In the genomic region with DNA sequence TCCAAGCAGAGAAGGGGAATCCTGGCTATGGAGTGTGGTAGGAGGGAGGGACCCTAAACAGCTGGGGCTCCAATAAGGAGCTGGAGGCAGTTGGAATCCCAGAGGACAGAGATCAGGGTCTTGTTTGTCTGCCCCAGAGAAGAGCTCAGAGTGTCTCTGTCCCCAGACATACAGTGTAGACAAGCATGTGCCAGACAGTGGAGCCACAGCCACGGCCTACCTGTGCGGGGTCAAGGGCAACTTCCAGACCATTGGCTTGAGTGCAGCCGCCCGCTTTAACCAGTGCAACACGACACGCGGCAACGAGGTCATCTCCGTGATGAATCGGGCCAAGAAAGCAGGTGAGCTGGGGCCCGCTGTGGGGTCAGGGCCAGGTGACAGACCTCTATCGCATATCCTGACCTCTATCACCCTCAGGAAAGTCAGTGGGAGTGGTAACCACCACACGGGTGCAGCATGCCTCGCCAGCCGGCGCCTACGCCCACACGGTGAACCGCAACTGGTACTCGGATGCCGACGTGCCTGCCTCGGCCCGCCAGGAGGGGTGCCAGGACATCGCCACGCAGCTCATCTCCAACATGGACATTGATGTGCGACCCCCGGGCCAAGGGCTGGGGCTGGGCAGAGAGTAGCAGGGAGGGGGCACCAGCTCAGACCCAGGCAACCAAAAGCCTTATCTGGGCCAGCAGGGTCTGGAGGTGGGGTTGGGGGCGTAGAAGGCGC, we compare ENCODE assay signal across 15 cellular contexts. TPM values are rescaled to one million over a fixed set of nuclear protein-coding genes. Genes with fewer than 3 reads are reported as not detected.
"Had no signal": no experiment of that assay in that cellular context is flagged by ENCODE, and none has a peak within 500 bp of the region (broad histone marks: within the 10 kb centered on the region; RNA-seq: fewer than 3 reads in every experiment).

No MANE protein-coding gene starts in this region.

RNA-seq across cellular contexts. Expression of a gene that starts 0.9 kb away (rescaled TPM):
- total RNA-seq: activated CD4-positive, alpha-beta memory T cell treated with anti-CD3 and anti-CD28 coated beads for 36 hours; activated CD4-positive, alpha-beta T cell treated with anti-CD3 and anti-CD28 coated beads for 36 hours; activated CD4-positive, alpha-beta T cell treated with anti-CD3 and anti-CD28 coated beads, Interleukin-2, amount 10 ng/mL, durations not matched to agents 24 days and 14 days; activated CD8-positive, alpha-beta T cell treated with anti-CD3 and anti-CD28 coated beads, Interleukin-2, amount 10 ng/mL, durations not matched to agents 7 days and 5 days; activated naive CD4-positive, alpha-beta T cell treated with anti-CD3 and anti-CD28 coated beads, Interleukin-2, amount 50 U/mL, for 72 hours; activated naive CD8-positive, alpha-beta T cell treated with anti-CD3 and anti-CD28 coated beads, Interleukin-2, amount 10 ng/mL, durations not matched to agents 7 days and 5 days; activated T-cell treated with anti-CD3 and anti-CD28 coated beads, Interleukin-2, amount 50 U/mL, for 72 hours; ascending aorta; breast epithelium; cardiac muscle cell; dermis microvascular lymphatic vessel endothelial cell; esophagus muscularis mucosa; foreskin keratinocyte; gastrocnemius medialis; T-helper 1 cell treated with Interleukin-12 subunit alpha and Interleukin-12 subunit beta and Interleukin-4 antibody, amounts not matched to agents 30 ng/mL and 1 ng/mL, for 36 hours had no signal
- polyA plus RNA-seq: cardiac muscle cell, foreskin keratinocyte had no signal

RNA-seq across cellular contexts. Expression of a gene that starts 29.0 kb away (rescaled TPM):
- total RNA-seq: activated CD4-positive, alpha-beta memory T cell treated with anti-CD3 and anti-CD28 coated beads for 36 hours; activated CD4-positive, alpha-beta T cell treated with anti-CD3 and anti-CD28 coated beads for 36 hours; activated CD4-positive, alpha-beta T cell treated with anti-CD3 and anti-CD28 coated beads, Interleukin-2, amount 10 ng/mL, durations not matched to agents 24 days and 14 days; activated CD8-positive, alpha-beta T cell treated with anti-CD3 and anti-CD28 coated beads, Interleukin-2, amount 10 ng/mL, durations not matched to agents 7 days and 5 days; activated naive CD8-positive, alpha-beta T cell treated with anti-CD3 and anti-CD28 coated beads, Interleukin-2, amount 10 ng/mL, durations not matched to agents 7 days and 5 days; activated T-cell treated with anti-CD3 and anti-CD28 coated beads, Interleukin-2, amount 50 U/mL, for 72 hours; ascending aorta; breast epithelium; cardiac muscle cell; dermis microvascular lymphatic vessel endothelial cell; foreskin keratinocyte; gastrocnemius medialis; T-helper 1 cell treated with Interleukin-12 subunit alpha and Interleukin-12 subunit beta and Interleukin-4 antibody, amounts not matched to agents 30 ng/mL and 1 ng/mL, for 36 hours had no signal
- polyA plus RNA-seq: cardiac muscle cell, foreskin keratinocyte had no signal

RNA-seq across cellular contexts. Expression of a gene that starts 48.4 kb away (rescaled TPM):
- total RNA-seq: activated CD4-positive, alpha-beta memory T cell treated with anti-CD3 and anti-CD28 coated beads for 36 hours; activated CD4-positive, alpha-beta T cell treated with anti-CD3 and anti-CD28 coated beads for 36 hours; activated CD4-positive, alpha-beta T cell treated with anti-CD3 and anti-CD28 coated beads, Interleukin-2, amount 10 ng/mL, durations not matched to agents 24 days and 14 days; activated CD8-positive, alpha-beta T cell treated with anti-CD3 and anti-CD28 coated beads, Interleukin-2, amount 10 ng/mL, durations not matched to agents 7 days and 5 days; activated naive CD4-positive, alpha-beta T cell treated with anti-CD3 and anti-CD28 coated beads, Interleukin-2, amount 50 U/mL, for 72 hours; activated naive CD8-positive, alpha-beta T cell treated with anti-CD3 and anti-CD28 coated beads, Interleukin-2, amount 10 ng/mL, durations not matched to agents 7 days and 5 days; activated T-cell treated with anti-CD3 and anti-CD28 coated beads, Interleukin-2, amount 50 U/mL, for 72 hours; ascending aorta; cardiac muscle cell; dermis microvascular lymphatic vessel endothelial cell; foreskin keratinocyte; gastrocnemius medialis; T-helper 1 cell treated with Interleukin-12 subunit alpha and Interleukin-12 subunit beta and Interleukin-4 antibody, amounts not matched to agents 30 ng/mL and 1 ng/mL, for 36 hours had no signal
- polyA plus RNA-seq: cardiac muscle cell, foreskin keratinocyte had no signal
